8 cellular contexts compared by ENCODE assay signal in genomic region chr5:52799358-52799982, GRCh38. TPM values are rescaled to one million over a fixed set of nuclear protein-coding genes. Genes with fewer than 3 reads are reported as not detected.
DNase-seq lines count a peak whose midpoint lies in the region; ATAC-seq and TF ChIP-seq lines count a peak whose summit lies in the region.

No MANE protein-coding gene starts in this region.

- no peaks in the 10 kb centered on the region for H3K9me2 ChIP-seq in GM23338 (ENCODE audit: insufficient read depth)

- H3K27ac ChIP-seq in GM23338 (ENCODE audit: low read depth) = peak overlapping the region; percentile 98
- H3K27ac ChIP-seq in KMS-11 = peak overlapping the region; percentile 95; the same call in 1 of the 2 replicates
- H3K27ac ChIP-seq in ascending aorta = peak overlapping the region; percentile 96 to 100
- H3K27ac ChIP-seq in skeletal muscle tissue (ENCODE audit: low read depth, low read length) = peak overlapping the region; percentile 95

- H3K27me3 Mint-ChIP-seq in GM23338 (ENCODE audit: insufficient read depth, low read depth, poor library complexity) = peaks cover 9% of the 10 kb centered on the region

- H4K20me1 ChIP-seq in GM23338 (replicated peaks; ENCODE audit: insufficient read depth) (no peaks in the 10 kb centered on the region), KMS-11 (ENCODE audit: insufficient read depth) (peaks cover 21% of the 10 kb centered on the region)

- H3K4me1 Mint-ChIP-seq in GM23338 = peaks cover 39% of the 10 kb centered on the region; the same call in 2 of the 3 replicates

- no peaks in the 10 kb centered on the region for H3F3A ChIP-seq in GM23338 (replicated peaks; ENCODE audit: low read depth)

- H3K27ac Mint-ChIP-seq in GM23338 = peak overlapping the region; percentile 96

- H3K9me3 ChIP-seq in ascending aorta (no peaks in the 10 kb centered on the region), skeletal muscle tissue (ENCODE audit: control insufficient read depth in 3 of 3, low read length in 3 of 3) (no peaks in the 10 kb centered on the region)

- H3K4me1 ChIP-seq in GM23338 (ENCODE audit: insufficient read depth) (peaks cover 49% of the 10 kb centered on the region), KMS-11 (ENCODE audit: low read depth, poor library complexity, severe bottlenecking) (peaks cover 31% of the 10 kb centered on the region), ascending aorta (peaks cover 5 to 55% of the 10 kb centered on the region in 2 donors), skeletal muscle tissue (ENCODE audit: control insufficient read depth in 3 of 3, insufficient read depth in 3 of 3, low read length in 3 of 3) (peaks cover 19 to 44% (median 28%) of the 10 kb centered on the region in 3 donors)

- H2AFZ ChIP-seq in GM23338 (peak overlapping the region; percentile 70; the same call in 1 of the 2 replicates), KMS-11 (ENCODE audit: low read depth) (peak overlapping the region; percentile 96)

- peaks cover 43% of the 10 kb centered on the region for H3K79me2 ChIP-seq in GM23338 (replicated peaks; ENCODE audit: insufficient read depth)
- peaks cover 44% of the 10 kb centered on the region for H3K79me2 ChIP-seq in KMS-11 (ENCODE audit: insufficient read depth, low read depth)

- H3K36me3 ChIP-seq in GM23338 (ENCODE audit: insufficient read depth) (no peaks in the 10 kb centered on the region), KMS-11 (ENCODE audit: insufficient read depth) (peaks cover 14% of the 10 kb centered on the region), ascending aorta (peaks cover 0 to 5% of the 10 kb centered on the region in 2 donors), skeletal muscle tissue (ENCODE audit: control insufficient read depth in 3 of 3, insufficient read depth in 3 of 3, low read length in 3 of 3) (peaks cover 0 to 9% (median 6%) of the 10 kb centered on the region in 3 donors)

- peak; percentile 1 for DNase-seq in NCI-H2227 (lab: John Stamatoyannopoulos, UW; ENCODE audit: unreplicated experiment)
- no peak for DNase-seq in NCI-H2227 treated with DMSO at 0.1 percent for 48 hours (lab: John Stamatoyannopoulos, UW)
- peak; percentile 91 for DNase-seq in GM23338 (ENCODE audit: low spot score)
- DNase-seq in ascending aorta (ENCODE audit: low spot score in 2 of 2) = peak; percentile 19 to 87
- DNase-seq in activated gamma-delta T cell treated with Interleukin-2 at 50 U/mL for 16 hours = no peak

- H3K9me3 Mint-ChIP-seq in GM23338 = no peaks in the 10 kb centered on the region

- H3K9ac ChIP-seq in KMS-11 (peak overlapping the region; percentile 96; the same call in 1 of the 2 replicates), skeletal muscle tissue (ENCODE audit: low read depth in 1 of 3, low read length in 3 of 3) (peak overlapping the region; percentile 84 to 89 (median 88))

- TF ChIP-seq CTCF in GM23338 (conservative IDR thresholded peaks at IDR 0.05; ENCODE audit: low read depth in 2 of 2) = no peak
- no peak for TF ChIP-seq CTCF in KMS-11 (conservative IDR thresholded peaks at IDR 0.05; ENCODE audit: low read depth, low read length)
- no peak for TF ChIP-seq CTCF in ascending aorta (IDR thresholded peaks at IDR 0.05)

- peak; percentile 60 for ATAC-seq in GM23338

- peaks cover 23% of the 10 kb centered on the region; the same call in 2 of the 3 replicates for H3K36me3 Mint-ChIP-seq in GM23338 (ENCODE audit: low read depth)

- H3K27me3 ChIP-seq in GM23338 (ENCODE audit: insufficient read depth) (no peaks in the 10 kb centered on the region), KMS-11 (ENCODE audit: insufficient read depth, low read depth) (no peaks in the 10 kb centered on the region), ascending aorta (no peaks in the 10 kb centered on the region), skeletal muscle tissue (ENCODE audit: control insufficient read depth in 3 of 3, insufficient read depth in 3 of 3, low read length in 3 of 3) (no peaks in the 10 kb centered on the region)

- peak overlapping the region; percentile 93 for H3K4me3 Mint-ChIP-seq in GM23338

- intact Hi-C loops in ascending aorta (cut with DNase I) = loop anchor here (1.0 kb wide), 1 partner anchor 11 kb away; no protein-coding TSS in a partner anchor

- peak overlapping the region; percentile 87 for H3K4me2 ChIP-seq in GM23338
- H3K4me2 ChIP-seq in KMS-11 = peak overlapping the region; percentile 81

- H3K4me3 ChIP-seq in GM23338 (peak overlapping the region; percentile 72), KMS-11 (IDR thresholded peaks at IDR 0.05; ENCODE audit: insufficient read depth, low read depth, low read length) (no peak overlapping the region), ascending aorta (peak overlapping the region; percentile 83), iPS-11a (ENCODE audit: low read depth, low read length) (peak overlapping the region; percentile 80), skeletal muscle tissue (ENCODE audit: low read length in 3 of 3) (peak overlapping the region; percentile 90 to 95 (median 93))

TF ChIP-seq in GM23338, 12 proteins besides CTCF, POLR2A, EP300 and RAD21:
- TF ChIP-seq STAT1 (IDR thresholded peaks at IDR 0.05; ENCODE audit: unreplicated experiment) (no peak), ETS1 (IDR thresholded peaks at IDR 0.05) (no peak), NANOG (IDR thresholded peaks at IDR 0.05; ENCODE audit: borderline replicate concordance) (no peak)
TF ChIP-seq in GM23338: peak in this region for 0.

RNA-seq across cellular contexts. Expression of gene ITGA1, which starts 11.8 kb away (rescaled TPM):
- total RNA-seq in GM23338 (2014; rRNA removed; shearing (Covaris generic)) = 4.9 and 12.0 TPM in 2 replicates
- polyA plus RNA-seq in GM23338 (2016; fragmentation: Nextera tagmentation; extraction: Ambion mirVana) = 1.8 and 2.6 TPM in 2 replicates
- 42.7 TPM for total RNA-seq in ascending aorta
- 22.4 TPM for total RNA-seq in skeletal muscle tissue

RNA-seq across cellular contexts. Expression of gene PELO, which starts 11.8 kb away (rescaled TPM):
- 15.2 and 15.6 TPM in 2 replicates for total RNA-seq in GM23338 (2014; rRNA removed; shearing (Covaris generic))
- 13.6 and 13.8 TPM in 2 replicates for polyA plus RNA-seq in GM23338 (2016; fragmentation: Nextera tagmentation; extraction: Ambion mirVana)
- total RNA-seq in ascending aorta = 39.1 TPM
- 18.8 TPM for total RNA-seq in skeletal muscle tissue

Comparison
In these comparisons a context has a peak if more than half of its experiments do, and no peak if none do; other contexts are left out.
1. DNase-seq: peak in NCI-H2227 (single experiment), GM23338 (single experiment) and ascending aorta (2 of 2); none in NCI-H2227 treated with DMSO at 0.1 percent for 48 hours (single experiment) and activated gamma-delta T cell treated with Interleukin-2 at 50 U/mL for 16 hours (single experiment).
2. Peak in every context shown above with its lines, with median percentiles within 50 percentile points of each other: H3K27ac ChIP-seq.